ENCODE assay signal across 4 cellular contexts in genomic region chr2:134723742-134724141, GRCh38. TPM values are rescaled to one million over a fixed set of nuclear protein-coding genes. Genes with fewer than 3 reads are reported as not detected.
"Had no signal": no experiment of that assay in that cellular context is flagged by ENCODE, and none has a peak within 500 bp of the region (broad histone marks: within the 10 kb centered on the region; RNA-seq: fewer than 3 reads in every experiment).

No MANE protein-coding gene starts in this region.

RNA-seq across cellular contexts. Expression of gene TMEM163, which starts 4.9 kb away (rescaled TPM):
- total RNA-seq: lung microvascular endothelial cell, mammary epithelial cell, myocyte had no signal
- polyA plus RNA-seq: keratinocyte had no signal
